1 cellular context compared by ENCODE assay signal in the genomic region with DNA sequence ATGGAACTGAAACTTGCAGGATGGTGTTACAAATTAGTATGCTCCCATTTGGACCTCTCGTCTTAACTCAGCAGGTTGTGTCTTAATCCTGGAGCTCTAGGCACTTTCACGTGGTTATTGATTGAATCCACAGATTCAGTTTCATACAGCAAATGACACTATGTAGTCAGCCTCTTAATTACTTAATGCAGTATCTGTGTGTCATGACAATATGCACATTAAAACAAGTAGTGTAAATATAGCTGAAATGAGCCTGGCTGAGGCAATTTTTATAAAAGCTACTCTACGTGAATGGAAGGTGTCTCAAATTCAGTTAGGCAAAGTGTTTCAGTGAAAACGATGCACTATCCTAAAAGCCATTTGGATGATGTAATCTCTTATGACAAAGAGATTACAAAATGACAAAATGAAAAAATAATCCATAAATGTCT.
TF ChIP-seq lines count a peak whose summit lies in the region.

No MANE protein-coding gene starts in this region.

TF ChIP-seq in H1, 55 proteins besides CTCF, POLR2A, EP300 and RAD21 (continued from another document):
- TF ChIP-seq, protein P1, sequence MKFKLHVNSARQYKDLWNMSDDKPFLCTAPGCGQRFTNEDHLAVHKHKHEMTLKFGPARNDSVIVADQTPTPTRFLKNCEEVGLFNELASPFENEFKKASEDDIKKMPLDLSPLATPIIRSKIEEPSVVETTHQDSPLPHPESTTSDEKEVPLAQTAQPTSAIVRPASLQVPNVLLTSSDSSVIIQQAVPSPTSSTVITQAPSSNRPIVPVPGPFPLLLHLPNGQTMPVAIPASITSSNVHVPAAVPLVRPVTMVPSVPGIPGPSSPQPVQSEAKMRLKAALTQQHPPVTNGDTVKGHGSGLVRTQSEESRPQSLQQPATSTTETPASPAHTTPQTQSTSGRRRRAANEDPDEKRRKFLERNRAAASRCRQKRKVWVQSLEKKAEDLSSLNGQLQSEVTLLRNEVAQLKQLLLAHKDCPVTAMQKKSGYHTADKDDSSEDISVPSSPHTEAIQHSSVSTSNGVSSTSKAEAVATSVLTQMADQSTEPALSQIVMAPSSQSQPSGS (IDR thresholded peaks at IDR 0.05; ENCODE audit: low read length): no peak
- TF ChIP-seq, protein P2, sequence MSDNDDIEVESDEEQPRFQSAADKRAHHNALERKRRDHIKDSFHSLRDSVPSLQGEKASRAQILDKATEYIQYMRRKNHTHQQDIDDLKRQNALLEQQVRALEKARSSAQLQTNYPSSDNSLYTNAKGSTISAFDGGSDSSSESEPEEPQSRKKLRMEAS (IDR thresholded peaks at IDR 0.05): no peak
- TF ChIP-seq CTBP2 (IDR thresholded peaks at IDR 0.05; ENCODE audit: borderline replicate concordance, insufficient read depth, insufficient read length, low read length): no peak
- TF ChIP-seq RBBP5 (IDR thresholded peaks at IDR 0.05; ENCODE audit: borderline replicate concordance, low read depth, low read length): no peak
- no peak for TF ChIP-seq CHD2 (IDR thresholded peaks at IDR 0.05; ENCODE audit: low read length)
- no peak for TF ChIP-seq GABPA (IDR thresholded peaks at IDR 0.05; ENCODE audit: borderline replicate concordance, insufficient read depth, low read length)
- no peak for TF ChIP-seq CREB1 (IDR thresholded peaks at IDR 0.05)
- TF ChIP-seq TAF1 (IDR thresholded peaks at IDR 0.05; ENCODE audit: low read depth, low read length): no peak
- no peak for TF ChIP-seq TCF12 (IDR thresholded peaks at IDR 0.05; ENCODE audit: low read depth, low read length)
- no peak for TF ChIP-seq BACH1 (IDR thresholded peaks at IDR 0.05; ENCODE audit: low read length)
- TF ChIP-seq GTF2F1 (IDR thresholded peaks at IDR 0.05; ENCODE audit: borderline replicate concordance, low read depth, low read length): no peak
TF ChIP-seq in H1: peak in this region for 0.
